ENCODE assay signal across 9 cellular contexts in genomic region chr1:12161324-12161661, GRCh38. TPM values are rescaled to one million over a fixed set of nuclear protein-coding genes. Genes with fewer than 3 reads are reported as not detected.
A peak's percentile ranks its signal among the peaks of the same experiment; 100 is the strongest.
DNase-seq lines count a peak whose midpoint lies in the region; ATAC-seq, FAIRE-seq and TF ChIP-seq lines count a peak whose summit lies in the region.
"Had no signal": no experiment of that assay in that cellular context is flagged by ENCODE, and none has a peak within 500 bp of the region (broad histone marks: within the 10 kb centered on the region; RNA-seq: fewer than 3 reads in every experiment).

No MANE protein-coding gene starts in this region.

- TF ChIP-seq POLR2A in GM12878 (IDR thresholded peaks at IDR 0.05; ENCODE audit: low read depth, low read length): no peak

- SMC1A ChIA-PET in GM12878 (lab: Charles Lee; ENCODE audit: uncharacterized antibody, unreplicated experiment): interaction anchor here (0.9 to 20.8 kb wide), 5 partner anchors 13 to 41 kb away, joined by 3 to 347 read pairs (median 5); no protein-coding TSS in a partner anchor

- H4K20me1 ChIP-seq in GM12878 (ENCODE audit: control insufficient read depth, insufficient read depth): no peaks in the 10 kb centered on the region

- intact Hi-C loops in GM12878 (cut with micrococcal nuclease; ENCODE audit: unreplicated experiment): loop anchor here (5.0 kb wide), 2 partner anchors 36 to 114 kb away; no protein-coding TSS in a partner anchor

- TF ChIP-seq CTCF in GM12878 (IDR thresholded peaks at IDR 0.05 in 2 of 3, conservative IDR thresholded peaks at IDR 0.05 in 1 of 3; ENCODE audit: control insufficient read depth in 2 of 3, extremely low read depth in 1 of 3, insufficient read depth in 1 of 3, low read depth in 3 of 3, low read length in 3 of 3): no peak

- no peak for FAIRE-seq in GM12878 (lab: Jason Lieb, UNC)

- TF ChIP-seq RAD21 in GM12878 (IDR thresholded peaks at IDR 0.05; ENCODE audit: insufficient read depth, low read depth, low read length): no peak

- H3K9me3 ChIP-seq in GM12878 (replicated peaks; ENCODE audit: control insufficient read depth, insufficient read depth, low read length) (no peaks in the 10 kb centered on the region), muscle layer of duodenum (ENCODE audit: control insufficient read depth in 1 of 2, low read length in 2 of 2) (no peaks in the 10 kb centered on the region)

- H3K4me1 ChIP-seq in ACC112 (ENCODE audit: control insufficient read depth, insufficient read depth, low read length, unreplicated experiment) (peaks cover 33% of the 10 kb centered on the region), GM12878 (ENCODE audit: control insufficient read depth, insufficient read depth, low read length) (peaks cover 82% of the 10 kb centered on the region), muscle layer of duodenum (ENCODE audit: control insufficient read depth in 1 of 2, insufficient read depth in 2 of 2, low read length in 2 of 2) (peaks cover 19 to 21% of the 10 kb centered on the region in 2 donors)

- H3K4me2 ChIP-seq in GM12878 (ENCODE audit: control insufficient read depth, insufficient read depth): peak overlapping the region; percentile 73

- H3K27me3 ChIP-seq in ACC112 (ENCODE audit: insufficient read depth, low read length): no peaks in the 10 kb centered on the region
- no peaks in the 10 kb centered on the region for H3K27me3 ChIP-seq in GM12878 (replicated peaks in 1 of 2; ENCODE audit: control insufficient read depth in 2 of 2, insufficient read depth in 2 of 2, low read length in 1 of 2)
- no peaks in the 10 kb centered on the region for H3K27me3 ChIP-seq in muscle layer of duodenum (ENCODE audit: low read depth, low read length)

- WGBS in GM12878 (ENCODE audit: insufficient coverage, insufficient replicate concordance, low lambda C conversion rate, missing lambda C conversion rate): 73% methylated on average over 2 of the region's 2 CpGs

- peak; percentile 4 for ATAC-seq in HG03135 (IDR thresholded peaks at IDR 0.05; ENCODE audit: unreplicated experiment)
- ATAC-seq in GM12878: no peak
- ATAC-seq in HG03025 (IDR thresholded peaks at IDR 0.05; ENCODE audit: low FRiP score, unreplicated experiment): no peak
- no peak for ATAC-seq in HG02610 (IDR thresholded peaks at IDR 0.05; ENCODE audit: unreplicated experiment)
- ATAC-seq in GM18870 (IDR thresholded peaks at IDR 0.05; ENCODE audit: unreplicated experiment): no peak
- no peak for ATAC-seq in GM21619 (IDR thresholded peaks at IDR 0.05; ENCODE audit: unreplicated experiment)

- no peaks in the 10 kb centered on the region for H3K36me3 ChIP-seq in ACC112 (ENCODE audit: insufficient read depth, low read length)
- H3K36me3 ChIP-seq in GM12878 (ENCODE audit: control insufficient read depth in 2 of 2, insufficient read depth in 2 of 2, low read length in 1 of 2): no peaks in the 10 kb centered on the region
- H3K36me3 ChIP-seq in muscle layer of duodenum (ENCODE audit: control insufficient read depth in 1 of 2, insufficient read depth in 2 of 2, low read length in 2 of 2): no peaks in the 10 kb centered on the region

- no peak for TF ChIP-seq EP300 in GM12878 (IDR thresholded peaks at IDR 0.05; ENCODE audit: borderline replicate concordance in 1 of 2, control insufficient read depth in 1 of 2, low read depth in 2 of 2, low read length in 2 of 2)

- H3K4me3 ChIP-seq in ACC112 (ENCODE audit: low read depth, low read length) (no peak overlapping the region), GM12878 (no peak overlapping the region), muscle layer of duodenum (ENCODE audit: low read depth in 1 of 2, low read length in 2 of 2) (no peak overlapping the region)

- peak overlapping the region; percentile 52 for H3K9ac ChIP-seq in GM12878 (ENCODE audit: control insufficient read depth, insufficient read depth, low read length)

- CTCF ChIA-PET in GM12878 (lab: Yijun Ruan, JAX): interaction anchor here (1.0 to 4.1 kb wide), 6 partner anchors 11 to 49 kb away, joined by 3 to 47 read pairs (median 4); no protein-coding TSS in a partner anchor

- POLR2A ChIA-PET in GM12878 (lab: Charles Lee): interaction anchor here (0.8 to 5.2 kb wide), 6 partner anchors 12 to 109 kb away, joined by 3 to 166 read pairs (median 4); no protein-coding TSS in a partner anchor

- H2AFZ ChIP-seq in ACC112 (ENCODE audit: low read length, unreplicated experiment): no peak overlapping the region
- H2AFZ ChIP-seq in GM12878 (ENCODE audit: control insufficient read depth, low read depth, low read length): no peak overlapping the region

- H3K79me2 ChIP-seq in ACC112 (ENCODE audit: control insufficient read depth, insufficient read depth, low read length, unreplicated experiment) (no peaks in the 10 kb centered on the region), GM12878 (ENCODE audit: control insufficient read depth, insufficient read depth, low read length) (no peaks in the 10 kb centered on the region)

- DNase-seq in GM12878 (ENCODE audit: low read depth, low spot score): no peak
- DNase-seq: NCI-H187 had no signal

- in situ Hi-C loops in GM12878 (cut with MboI): loop anchor here (25.0 kb wide), 1 partner anchor 1576 kb away; no protein-coding TSS in a partner anchor

- no TSS peak for BruUV-seq in GM12878 (replicated peaks; lab: Mats Ljungman, UMichigan)

- RAD21 ChIA-PET in GM12878 (lab: Charles Lee; ENCODE audit: unreplicated experiment): interaction anchor here (1.0 to 5.1 kb wide), 6 partner anchors 10 to 110 kb away, joined by 3 to 118 read pairs (median 4); no protein-coding TSS in a partner anchor

- peak overlapping the region; percentile 39 for H3K27ac ChIP-seq in ACC112 (ENCODE audit: low read depth, low read length)
- peak overlapping the region; percentile 89 for H3K27ac ChIP-seq in GM12878 (ENCODE audit: control insufficient read depth, insufficient read depth)
- peak overlapping the region; percentile 72 for H3K27ac ChIP-seq in muscle layer of duodenum (ENCODE audit: low read length)

TF ChIP-seq in GM12878, 131 proteins besides CTCF, POLR2A, EP300 and RAD21:
- TF ChIP-seq KDM1A (IDR thresholded peaks at IDR 0.05; ENCODE audit: borderline replicate concordance): 0 out of 2 replicates have a peak, but pooled peaks have one; percentile 58
- no peak for TF ChIP-seq EED (IDR thresholded peaks at IDR 0.05; ENCODE audit: low read depth)
- no peak for TF ChIP-seq LARP7 (IDR thresholded peaks at IDR 0.05)
- TF ChIP-seq, protein P1, sequence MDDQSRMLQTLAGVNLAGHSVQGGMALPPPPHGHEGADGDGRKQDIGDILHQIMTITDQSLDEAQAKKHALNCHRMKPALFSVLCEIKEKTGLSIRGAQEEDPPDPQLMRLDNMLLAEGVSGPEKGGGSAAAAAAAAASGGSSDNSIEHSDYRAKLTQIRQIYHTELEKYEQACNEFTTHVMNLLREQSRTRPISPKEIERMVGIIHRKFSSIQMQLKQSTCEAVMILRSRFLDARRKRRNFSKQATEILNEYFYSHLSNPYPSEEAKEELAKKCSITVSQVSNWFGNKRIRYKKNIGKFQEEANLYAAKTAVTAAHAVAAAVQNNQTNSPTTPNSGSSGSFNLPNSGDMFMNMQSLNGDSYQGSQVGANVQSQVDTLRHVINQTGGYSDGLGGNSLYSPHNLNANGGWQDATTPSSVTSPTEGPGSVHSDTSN (IDR thresholded peaks at IDR 0.05; ENCODE audit: insufficient replicate concordance, low read depth, low read length): no peak
- peak; percentile 92 for TF ChIP-seq ZNF217 (IDR thresholded peaks at IDR 0.05)
- peak; percentile 94 for TF ChIP-seq SMARCA5 (IDR thresholded peaks at IDR 0.05)
- 0 out of 2 replicates have a peak, but pooled peaks have one; percentile 26 for TF ChIP-seq CBFB (IDR thresholded peaks at IDR 0.05; ENCODE audit: low read depth)

RNA-seq across cellular contexts. Expression of gene TNFRSF1B, which starts 5.5 kb away (rescaled TPM):
- 88.1 and 95.5 TPM in 2 replicates for total RNA-seq in GM12878 (2013; cell fraction: nucleolus; rRNA removed)
- 33.0 and 39.9 TPM in 2 replicates for total RNA-seq in GM12878 (2014; rRNA removed)
- 22.4 and 24.4 TPM in 2 replicates for total RNA-seq in GM12878 (2014; rRNA removed; fragmentation: Illumina TruSeq; extraction: Trizol)
- 78.8 and 87.2 TPM in 2 replicates for total RNA-seq in GM12878 (2021)
- polyA plus RNA-seq in GM12878 (2011; ENCODE audit: low read depth): 22.2 TPM
- 35.0 and 66.4 TPM in 2 replicates for polyA plus RNA-seq in GM12878 (2011; rRNA removed)
- 84.0 and 115 TPM in 2 replicates for polyA plus RNA-seq in GM12878 (2011; cell fraction: cytosol; rRNA removed)
- polyA plus RNA-seq in GM12878 (2011; cell fraction: nucleus; rRNA removed): 23.9 and 33.3 TPM in 2 replicates
- polyA plus RNA-seq in GM12878 (2012): 50.4 and 50.7 TPM in 2 replicates
- polyA plus RNA-seq in GM12878 (2014; fragmentation: Illumina TruSeq; extraction: Trizol): 15.0 and 32.4 TPM in 2 replicates
- 10 to 100 TPM; 10.1 to 11.6 TPM for polyA plus RNA-seq in GM12878 (2014; fragmentation: Nextera tagmentation; extraction: Ambion mirVana)
- polyA plus RNA-seq in GM12878 (2014; rRNA removed): 47.3 and 53.1 TPM in 2 replicates
- polyA plus RNA-seq in GM12878 (2016; fragmentation: Nextera tagmentation; extraction: Ambion mirVana): 10 to 100 TPM; 34.8 to 47.5 TPM
- polyA minus RNA-seq in GM12878 (2011; rRNA and poly(A)+ RNA removed): 44.6 and 88.0 TPM in 2 replicates
- polyA minus RNA-seq in GM12878 (2011; cell fraction: cytosol; rRNA and poly(A)+ RNA removed): 32.2 and 47.0 TPM in 2 replicates
- polyA minus RNA-seq in GM12878 (2011; cell fraction: nucleus; rRNA and poly(A)+ RNA removed): 11.2 and 26.9 TPM in 2 replicates

Comparison
In these comparisons a context has a peak if more than half of its experiments do, and no peak if none do; other contexts are left out.
1. H3K27ac ChIP-seq: peak in every context shown above with its lines; median percentile 89 in GM12878; 72 in muscle layer of duodenum; 39 in ACC112.